Comparison of ENCODE assay signal across 1 cellular context in genomic region chr2:112818094-112818902, GRCh38.
TF ChIP-seq lines count a peak whose summit lies in the region.

No MANE protein-coding gene starts in this region.

TF ChIP-seq in HepG2, 621 proteins besides CTCF, POLR2A, EP300 and RAD21 (continued from another document and continues in another):
- TF ChIP-seq ETS1 (CRISPR knock-in tag; IDR thresholded peaks at IDR 0.05) (no peak), KDM5B (CRISPR knock-in tag; IDR thresholded peaks at IDR 0.05; ENCODE audit: borderline replicate concordance) (0 out of 2 replicates have a peak, but pooled peaks have one; percentile 53), PPARG (CRISPR knock-in tag; conservative IDR thresholded peaks at IDR 0.05) (peak; percentile 96), ZNF674 (CRISPR knock-in tag; IDR thresholded peaks at IDR 0.05; ENCODE audit: low read depth) (no peak), ZFP36 (IDR thresholded peaks at IDR 0.05; ENCODE audit: borderline replicate concordance, low read depth, low read length, partially characterized antibody) (no peak), ZFP91 (CRISPR knock-in tag; IDR thresholded peaks at IDR 0.05; ENCODE audit: borderline replicate concordance) (no peak; the same call in 1 of the 2 replicates), LBX2 (CRISPR knock-in tag; IDR thresholded peaks at IDR 0.05; ENCODE audit: borderline replicate concordance) (no peak), SOX6 (IDR thresholded peaks at IDR 0.05) (no peak), SOX6 (CRISPR knock-in tag; IDR thresholded peaks at IDR 0.05) (peak; percentile 99), CREM (IDR thresholded peaks at IDR 0.05) (peak; percentile 95), CREM (CRISPR knock-in tag; IDR thresholded peaks at IDR 0.05) (no peak), ZFX (CRISPR knock-in tag; IDR thresholded peaks at IDR 0.05; ENCODE audit: low read depth) (peak; percentile 56; the same call in 1 of the 2 replicates), BCL3 (CRISPR knock-in tag; IDR thresholded peaks at IDR 0.05) (peak; percentile 80; the same call in 1 of the 2 replicates), ZNF777 (CRISPR knock-in tag; IDR thresholded peaks at IDR 0.05) (no peak), ZNF383 (CRISPR knock-in tag; IDR thresholded peaks at IDR 0.05; ENCODE audit: borderline replicate concordance) (no peak), DR1 (CRISPR knock-in tag; IDR thresholded peaks at IDR 0.05) (no peak), ONECUT2 (CRISPR knock-in tag; IDR thresholded peaks at IDR 0.05) (peak; percentile 54), ZNF709 (CRISPR knock-in tag; IDR thresholded peaks at IDR 0.05) (peak; percentile 81; the same call in 1 of the 2 replicates), FOXA1 (IDR thresholded peaks at IDR 0.05) (no peak), FOXA1 (CRISPR knock-in tag; IDR thresholded peaks at IDR 0.05) (peak; percentile 88), ZNF235 (CRISPR knock-in tag; IDR thresholded peaks at IDR 0.05; ENCODE audit: borderline replicate concordance) (no peak), ZSCAN25 (CRISPR knock-in tag; IDR thresholded peaks at IDR 0.05) (peak; percentile 80), GFI1 (CRISPR knock-in tag; IDR thresholded peaks at IDR 0.05; ENCODE audit: borderline replicate concordance) (peak; percentile 98), KDM4B (CRISPR knock-in tag; IDR thresholded peaks at IDR 0.05) (peak; percentile 86; the same call in 1 of the 2 replicates), NFE2L1 (CRISPR knock-in tag; IDR thresholded peaks at IDR 0.05; ENCODE audit: borderline replicate concordance) (no peak), ZNF766 (CRISPR knock-in tag; IDR thresholded peaks at IDR 0.05; ENCODE audit: borderline replicate concordance) (no peak), E2F1 (CRISPR knock-in tag; IDR thresholded peaks at IDR 0.05) (no peak), NBN (conservative IDR thresholded peaks at IDR 0.05) (no peak), ZFP36L2 (CRISPR knock-in tag; IDR thresholded peaks at IDR 0.05) (no peak), NAIF1 (CRISPR knock-in tag; IDR thresholded peaks at IDR 0.05; ENCODE audit: borderline replicate concordance) (no peak), ATM (IDR thresholded peaks at IDR 0.05; ENCODE audit: borderline replicate concordance) (no peak), MYNN (CRISPR knock-in tag; IDR thresholded peaks at IDR 0.05; ENCODE audit: low read depth) (peak; percentile 64; the same call in 1 of the 2 replicates), GPBP1L1 (CRISPR knock-in tag; IDR thresholded peaks at IDR 0.05) (no peak), WIZ (CRISPR knock-in tag; IDR thresholded peaks at IDR 0.05) (peak; percentile 80; the same call in 1 of the 2 replicates), RBAK (CRISPR knock-in tag; IDR thresholded peaks at IDR 0.05) (no peak), PRDM15 (CRISPR knock-in tag; IDR thresholded peaks at IDR 0.05) (no peak), ZNF343 (CRISPR knock-in tag; IDR thresholded peaks at IDR 0.05) (no peak), ZNF280B (CRISPR knock-in tag; IDR thresholded peaks at IDR 0.05; ENCODE audit: borderline replicate concordance) (no peak), ZNF841 (CRISPR knock-in tag; IDR thresholded peaks at IDR 0.05; ENCODE audit: borderline replicate concordance) (no peak), MAF1 (CRISPR knock-in tag; IDR thresholded peaks at IDR 0.05; ENCODE audit: borderline replicate concordance) (no peak), ARHGAP35 (CRISPR knock-in tag; IDR thresholded peaks at IDR 0.05; ENCODE audit: borderline replicate concordance) (no peak), ZNF296 (CRISPR knock-in tag; conservative IDR thresholded peaks at IDR 0.05) (no peak), ZNF776 (CRISPR knock-in tag; IDR thresholded peaks at IDR 0.05) (no peak), SNAPC2 (CRISPR knock-in tag; IDR thresholded peaks at IDR 0.05) (peak; percentile 92; the same call in 1 of the 2 replicates), MYPOP (CRISPR knock-in tag; IDR thresholded peaks at IDR 0.05) (peak; percentile 92; the same call in 1 of the 2 replicates), ZNF761 (CRISPR knock-in tag; conservative IDR thresholded peaks at IDR 0.05) (0 out of 2 replicates have a peak, but pooled peaks have one; percentile 25), ZFP37 (CRISPR knock-in tag; IDR thresholded peaks at IDR 0.05; ENCODE audit: borderline replicate concordance) (peak; percentile 92), PTBP1 (IDR thresholded peaks at IDR 0.05; ENCODE audit: low read depth, low read length, poor library complexity, severe bottlenecking) (no peak), ZMYM4 (CRISPR knock-in tag; IDR thresholded peaks at IDR 0.05) (peak; percentile 89), HMGXB4 (CRISPR knock-in tag; IDR thresholded peaks at IDR 0.05; ENCODE audit: borderline replicate concordance in 1 of 2, low read depth in 1 of 2) (peak in 1 of 2 experiments; percentile 71; a peak in 2 of 4 replicates), SOX13 (IDR thresholded peaks at IDR 0.05) (peak; percentile 92), SOX13 (CRISPR knock-in tag; conservative IDR thresholded peaks at IDR 0.05 in 1 of 2, IDR thresholded peaks at IDR 0.05 in 1 of 2) (peak in 1 of 2 experiments; percentile 99; a peak in 2 of 4 replicates), ZMYM3 (CRISPR knock-in tag; IDR thresholded peaks at IDR 0.05) (peak; percentile 73), POGZ (CRISPR knock-in tag; IDR thresholded peaks at IDR 0.05) (peak; percentile 86), SMARCE1 (IDR thresholded peaks at IDR 0.05; ENCODE audit: borderline replicate concordance) (no peak), ZNF790 (CRISPR knock-in tag; IDR thresholded peaks at IDR 0.05; ENCODE audit: borderline replicate concordance) (peak; percentile 54; the same call in 1 of the 2 replicates)
